Comparison of ENCODE assay signal across 10 cellular contexts in genomic region chr7:15839415-15840100, GRCh38.
DNase-seq lines count a peak whose midpoint lies in the region; ATAC-seq, FAIRE-seq and TF ChIP-seq lines count a peak whose summit lies in the region.
"Had no signal": no experiment of that assay in that cellular context is flagged by ENCODE, and none has a peak within 500 bp of the region (broad histone marks: within the 10 kb centered on the region; RNA-seq: fewer than 3 reads in every experiment).

No MANE protein-coding gene starts in this region.

- peak overlapping the region; percentile 51 for H3K27ac ChIP-seq in osteoblast (ENCODE audit: low read depth, low read length)

- intact Hi-C loops in Right ventricle myocardium superior (cut with DNase I) = loop anchor here (10.0 kb wide), 1 partner anchor 225 kb away; no protein-coding TSS in a partner anchor

- no peaks in the 10 kb centered on the region for H3K36me3 ChIP-seq in osteoblast (ENCODE audit: insufficient read depth, low read length)

- peak overlapping the region; percentile 74 for H3K4me3 ChIP-seq in osteoblast (ENCODE audit: insufficient read depth, low read length)

- peak overlapping the region; percentile 88 for H3K4me2 ChIP-seq in osteoblast (ENCODE audit: insufficient read depth, low read length)

- H3K9me3 ChIP-seq in osteoblast (ENCODE audit: low read depth, low read length) = no peaks in the 10 kb centered on the region

- peak overlapping the region; percentile 82 for H2AFZ ChIP-seq in osteoblast (ENCODE audit: low read length)

- no peaks in the 10 kb centered on the region for H4K20me1 ChIP-seq in osteoblast (ENCODE audit: insufficient read depth, low read length)

- DNase-seq in Ammon's horn (ENCODE audit: low spot score) (peak; percentile 11), NCI-H69 (lab: John Stamatoyannopoulos, UW) (peak; percentile 26), Right ventricle myocardium superior (peak; percentile 85), osteoblast (ENCODE audit: insufficient read length, low spot score, missing footprints) (peak; percentile 73), DMS153 (lab: John Stamatoyannopoulos, UW) (no peak), NCI-H187 (lab: John Stamatoyannopoulos, UW) (no peak), HTR-8/SVneo (ENCODE audit: insufficient read length, low spot score) (no peak)
- no peak for DNase-seq in activated CD4-positive, CD25-positive, alpha-beta regulatory T cell (lab: John Stamatoyannopoulos, UW)
- DNase-seq: stimulated activated CD4-positive, alpha-beta T cell treated with anti-CD3 and anti-CD28 coated beads, Interleukin-1b, Interleukin-23, amount 100 ng/mL, for 48 hours had no signal

- TF ChIP-seq CTCF in osteoblast (IDR thresholded peaks at IDR 0.05; ENCODE audit: extremely low read depth, low read depth, low read length) = no peak

- no peak for FAIRE-seq in HTR-8/SVneo (lab: Jason Lieb, UNC)

- H3K4me1 ChIP-seq in osteoblast (ENCODE audit: insufficient read depth, low read length) = peaks cover 26% of the 10 kb centered on the region

- ATAC-seq in Right ventricle myocardium superior (ENCODE audit: poor library complexity) = peak; percentile 96
- ATAC-seq: Panc1 had no signal

- no peaks in the 10 kb centered on the region for H3K27me3 ChIP-seq in osteoblast (ENCODE audit: insufficient read depth, low read length)

- no peaks in the 10 kb centered on the region for H3K79me2 ChIP-seq in osteoblast (ENCODE audit: insufficient read depth, low read length)

Comparison
In these comparisons a context has a peak if more than half of its experiments do, and no peak if none do; other contexts are left out.
1. DNase-seq: peak in Ammon's horn (single experiment), NCI-H69 (single experiment), Right ventricle myocardium superior (single experiment) and osteoblast (single experiment); none in activated CD4-positive, CD25-positive, alpha-beta regulatory T cell (0 of 4), DMS153 (single experiment), NCI-H187 (0 of 2) and HTR-8/SVneo (single experiment).